ENCODE assay signal across 18 cellular contexts in the genomic region with DNA sequence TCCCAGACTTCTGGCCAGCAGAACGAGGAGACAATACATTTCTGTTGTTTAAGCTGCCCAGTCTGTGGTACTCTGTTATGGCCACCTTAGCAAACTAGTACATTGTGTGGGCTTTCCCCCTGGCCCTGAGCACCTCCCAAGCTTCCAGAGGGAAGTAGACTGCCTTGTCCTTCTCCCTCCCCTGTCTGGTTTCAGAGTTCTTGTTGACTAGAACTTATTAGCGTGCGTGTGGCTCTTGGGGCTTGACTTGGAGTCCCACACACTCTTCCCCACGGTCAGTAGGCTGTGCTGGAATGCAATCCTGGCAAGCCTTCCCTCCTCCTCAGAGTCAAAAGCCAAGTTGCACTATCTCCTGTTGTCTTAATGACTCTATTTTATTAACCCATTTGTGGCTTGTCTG. TPM values are rescaled to one million over a fixed set of nuclear protein-coding genes. Genes with fewer than 3 reads are reported as not detected.
DNase-seq lines count a peak whose midpoint lies in the region; ATAC-seq and TF ChIP-seq lines count a peak whose summit lies in the region.
"Had no signal": no experiment of that assay in that cellular context is flagged by ENCODE, and none has a peak within 500 bp of the region (broad histone marks: within the 10 kb centered on the region; RNA-seq: fewer than 3 reads in every experiment).

No MANE protein-coding gene starts in this region.

- peak in 1 of 3 donors; percentile 22 for TF ChIP-seq POLR2A in spleen (IDR thresholded peaks at IDR 0.05)

- 47 to 74% (median 72%) methylated on average over 4 of the region's 4 CpGs for WGBS in spleen, 5 donors

- TF ChIP-seq CTCF in AG09309 (IDR thresholded peaks at IDR 0.05; ENCODE audit: control insufficient read depth, insufficient read depth, low read depth, low read length, missing control alignments) (no peak), brain microvascular endothelial cell (IDR thresholded peaks at IDR 0.05; ENCODE audit: low read depth, low read length, missing control alignments) (no peak), right atrium auricular region (IDR thresholded peaks at IDR 0.05) (no peak), spleen (IDR thresholded peaks at IDR 0.05 in 8 of 11, conservative IDR thresholded peaks at IDR 0.05 in 3 of 11) (no peak), WERI-Rb-1 (IDR thresholded peaks at IDR 0.05; ENCODE audit: low read depth, low read length) (no peak)

- ATAC-seq in GM21381 (IDR thresholded peaks at IDR 0.05; ENCODE audit: unreplicated experiment): no peak
- ATAC-seq: activated CD4-positive, alpha-beta T cell treated with anti-CD3 and anti-CD28 coated beads for 36 hours; activated naive CD8-positive, alpha-beta T cell treated with anti-CD3 and anti-CD28 coated beads, Interleukin-2, amount 50 U/mL, for 24 hours; GM23338; K562; naive thymus-derived CD4-positive, alpha-beta T cell had no signal

- in situ Hi-C loops in brain microvascular endothelial cell (cut with HindIII; ENCODE audit: low pct_ligation_motif_present, low sequenced_read_pairs): no loop called here

- intact Hi-C loops in spleen (cut with DNase I; ENCODE audit: low total_unique reads): no loop called here

- H3K27me3 ChIP-seq in brain microvascular endothelial cell (replicated peaks) (no peaks in the 10 kb centered on the region), right atrium auricular region (no peaks in the 10 kb centered on the region), spleen (replicated peaks in 1 of 7) (no peaks in the 10 kb centered on the region), WERI-Rb-1 (ENCODE audit: insufficient read depth, low read depth, severe bottlenecking) (no peaks in the 10 kb centered on the region)
- H3K27me3 ChIP-seq: BLaER1 treated with 17β-estradiol and CSF1 and Interleukin-3, amounts not matched to agents 10 nM and 100 nM had no signal

- DNase-seq in AG09309 (ENCODE audit: low read depth) (peak; percentile 16), brain microvascular endothelial cell (peak; percentile 28), right atrium auricular region (ENCODE audit: low spot score) (no peak), spleen (no peak), OCI-M1 (lab: John Stamatoyannopoulos, UW) (no peak), WERI-Rb-1 (no peak), hypothalamus (lab: John Stamatoyannopoulos, UW) (no peak)
- DNase-seq: activated CD4-positive, alpha-beta T cell treated with anti-CD3 and anti-CD28 coated beads for 36 hours; activated naive CD8-positive, alpha-beta T cell treated with anti-CD3 and anti-CD28 coated beads, Interleukin-2, amount 50 U/mL, for 24 hours; activated T-cell treated with anti-CD3 and anti-CD28 coated beads, Interleukin-2, amount 50 U/mL, for 1 hour; naive thymus-derived CD4-positive, alpha-beta T cell; NCI-H146; NCI-H526; retina had no signal

- no peaks in the 10 kb centered on the region for H3K36me3 ChIP-seq in brain microvascular endothelial cell (replicated peaks)
- no peaks in the 10 kb centered on the region for H3K36me3 ChIP-seq in right atrium auricular region
- H3K36me3 ChIP-seq in spleen: peaks cover 0 to 3% (median 0%) of the 10 kb centered on the region in 6 donors
- H3K36me3 ChIP-seq in WERI-Rb-1: no peaks in the 10 kb centered on the region
- H3K36me3 ChIP-seq: BLaER1 treated with 17β-estradiol and CSF1 and Interleukin-3, amounts not matched to agents 10 nM and 100 nM had no signal

- no peak overlapping the region for H3K4me3 ChIP-seq in AG09309 (ENCODE audit: control insufficient read depth, low read depth, low read length)
- H3K4me3 ChIP-seq in brain microvascular endothelial cell (ENCODE audit: low read depth, low read length): no peak overlapping the region
- no peak overlapping the region for H3K4me3 ChIP-seq in right atrium auricular region
- H3K4me3 ChIP-seq in spleen: no peak overlapping the region
- H3K4me3 ChIP-seq in WERI-Rb-1 (ENCODE audit: low read depth, low read length): no peak overlapping the region
- H3K4me3 ChIP-seq: BLaER1 treated with 17β-estradiol and CSF1 and Interleukin-3, amounts not matched to agents 10 nM and 100 nM; GM23338; K562 had no signal

- H3K4me1 ChIP-seq in right atrium auricular region (peaks cover 0 to 19% of the 10 kb centered on the region in 2 donors), spleen (peaks cover 0 to 15% (median 0%) of the 10 kb centered on the region in 6 donors)

- H3K27ac ChIP-seq in brain microvascular endothelial cell (no peak overlapping the region), right atrium auricular region (peak overlapping the region; percentile 51 to 58), spleen (peak overlapping the region in 5 of 8 donors; percentile 51 to 71 (median 66)), WERI-Rb-1 (no peak overlapping the region)
- H3K27ac ChIP-seq: BLaER1 treated with 17β-estradiol and CSF1 and Interleukin-3, amounts not matched to agents 10 nM and 100 nM had no signal

- peaks cover 0 to 6% of the 10 kb centered on the region in 2 donors for H3K9me3 ChIP-seq in right atrium auricular region
- no peaks in the 10 kb centered on the region for H3K9me3 ChIP-seq in spleen
- no peaks in the 10 kb centered on the region for H3K9me3 ChIP-seq in WERI-Rb-1 (ENCODE audit: severe bottlenecking)

RNA-seq across cellular contexts. Expression of a gene that starts 27.7 kb away (rescaled TPM):
- 100 to 1,000 TPM; 125 to 132 TPM for total RNA-seq in right atrium auricular region
- total RNA-seq in spleen: 100 to 1,000 TPM in 5 of 7 donors, 10 to 100 TPM in 2; 98.7 to 396 (median 225) TPM
- 10 to 100 TPM; 26.4 to 61.9 (median 48.2) TPM for polyA plus RNA-seq in spleen

RNA-seq across cellular contexts. Expression of a gene that starts 52.5 kb away (rescaled TPM):
- total RNA-seq in right atrium auricular region (10 to 100 TPM in 1 of 2 donors, 1 to 10 TPM in 1; 3.9 to 12.5 TPM), spleen (10 to 100 TPM; 33.6 to 50.7 (median 41.6) TPM)
- 1 to 10 TPM; 5.3 to 7.0 (median 5.6) TPM for polyA plus RNA-seq in spleen

Comparison
In these comparisons a context has a peak if more than half of its experiments do, and no peak if none do; other contexts are left out.
1. DNase-seq: peak in AG09309 (single experiment) and brain microvascular endothelial cell (single experiment); none in right atrium auricular region (single experiment), spleen (single experiment), OCI-M1 (single experiment), WERI-Rb-1 (single experiment) and hypothalamus (0 of 51).
2. H3K27ac ChIP-seq: peak in right atrium auricular region (2 of 2) and spleen (5 of 8); none in brain microvascular endothelial cell (single experiment) and WERI-Rb-1 (single experiment).